In the genomic region with DNA sequence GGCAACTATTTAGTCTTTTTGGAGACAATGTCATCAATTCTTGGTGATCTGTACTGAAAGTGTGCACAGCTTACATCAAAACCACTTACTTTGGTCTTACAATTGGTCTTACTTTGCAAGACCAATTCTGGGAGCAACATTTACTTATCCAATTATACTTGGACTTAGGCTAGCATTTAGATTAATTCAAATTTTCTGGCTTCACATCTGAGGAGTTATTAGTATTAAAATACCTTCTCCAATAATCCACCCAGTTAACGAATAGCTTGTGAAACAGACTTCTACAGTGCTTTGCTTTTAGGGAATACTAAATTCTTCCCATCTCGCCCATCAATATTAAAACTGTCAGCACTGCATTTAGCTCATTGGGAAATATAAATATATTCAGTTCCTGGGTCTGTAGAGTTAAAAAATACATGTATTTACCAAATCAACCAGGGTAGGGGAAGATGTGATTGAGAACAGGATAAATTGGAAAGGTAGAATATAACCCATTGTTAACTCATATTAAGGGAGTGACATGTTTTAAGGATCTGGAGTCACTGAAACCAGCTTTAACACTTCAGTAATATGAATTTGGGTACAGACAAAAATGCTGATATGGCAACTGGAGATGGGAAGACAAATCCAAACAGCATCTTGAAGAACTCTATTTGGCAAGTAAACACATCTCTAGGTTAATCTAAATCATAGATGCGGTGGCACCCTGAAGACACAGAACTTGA, we compare ENCODE assay signal across 20 cellular contexts. TPM values are rescaled to one million over a fixed set of nuclear protein-coding genes. Genes with fewer than 3 reads are reported as not detected.
DNase-seq lines count a peak whose midpoint lies in the region; ATAC-seq and TF ChIP-seq lines count a peak whose summit lies in the region.
"Had no signal": no experiment of that assay in that cellular context is flagged by ENCODE, and none has a peak within 500 bp of the region (broad histone marks: within the 10 kb centered on the region; RNA-seq: fewer than 3 reads in every experiment).

No MANE protein-coding gene starts in this region.

- no peaks in the 10 kb centered on the region for H3K9me2 ChIP-seq in OCI-LY7 (ENCODE audit: insufficient read depth, low read length)

- peaks cover 54% of the 10 kb centered on the region for H4K20me1 ChIP-seq in OCI-LY7 (ENCODE audit: insufficient read depth, low read length)

- H3K36me3 ChIP-seq in psoas muscle (ENCODE audit: insufficient read depth in 1 of 2, low read depth in 1 of 2): peaks cover 9 to 55% of the 10 kb centered on the region in 2 donors
- peaks cover 59% of the 10 kb centered on the region for H3K36me3 ChIP-seq in OCI-LY7 (ENCODE audit: insufficient read depth, low read length)

- CTCF ChIA-PET in activated naive CD4-positive, alpha-beta T cell treated with anti-CD3 and anti-CD28 coated beads for 36 hours (lab: Charles Lee): interaction anchor here (0.6 to 4.7 kb wide), 8 partner anchors 13 to 163 kb away, joined by 3 to 43 read pairs (median 4); no protein-coding TSS in a partner anchor
- CTCF ChIA-PET in HEK293T (lab: Yijun Ruan, JAX): interaction anchor here (1.5 to 7.7 kb wide), 2 partner anchors 105 to 140 kb away, joined by 4 to 84 read pairs; no protein-coding TSS in a partner anchor
- CTCF ChIA-PET in activated CD8-positive, alpha-beta T cell treated with anti-CD3 and anti-CD28 coated beads for 36 hours (lab: Charles Lee): interaction anchor here (0.8 to 12.2 kb wide), 14 partner anchors 9 to 176 kb away, joined by 3 to 177 read pairs (median 6); partner anchors contain the start of genes CUEDC1, SRSF1 and VEZF1
- CTCF ChIA-PET in OCI-LY7 (lab: Charles Lee; ENCODE audit: unreplicated experiment): interaction anchor here (0.9 to 1.7 kb wide), 2 partner anchors 129 to 137 kb away, joined by 3 read pairs; no protein-coding TSS in a partner anchor

- no peak overlapping the region for H3K4me2 ChIP-seq in OCI-LY7 (ENCODE audit: low read length)

- BruUV-seq in OCI-LY7 (replicated peaks; lab: Mats Ljungman, UMichigan): no TSS peak

- H3K27ac ChIP-seq in psoas muscle (peak overlapping the region; percentile 23), OCI-LY7 (ENCODE audit: low read depth, low read length, poor library complexity, severe bottlenecking) (no peak overlapping the region)
- H3K27ac ChIP-seq: right atrium auricular region, upper lobe of right lung had no signal

- H3K4me3 Mint-ChIP-seq in activated naive CD4-positive, alpha-beta T cell treated with anti-CD3 and anti-CD28 coated beads for 36 hours: no peak overlapping the region
- no peak overlapping the region for H3K4me3 Mint-ChIP-seq in activated CD8-positive, alpha-beta T cell treated with anti-CD3 and anti-CD28 coated beads for 36 hours
- no peak overlapping the region for H3K4me3 Mint-ChIP-seq in T-helper 2 cell treated with Interferon-gamma antibody and Interleukin-4, amounts not matched to agents 5 μg/mL and 100 μg/mL, for 36 hours

- no peak overlapping the region for H3K4me3 ChIP-seq in psoas muscle
- no peak overlapping the region for H3K4me3 ChIP-seq in OCI-LY7 (ENCODE audit: low read depth, low read length, poor library complexity, severe bottlenecking)
- H3K4me3 ChIP-seq: right atrium auricular region, upper lobe of right lung had no signal

- peaks cover 23% of the 10 kb centered on the region for H3K36me3 Mint-ChIP-seq in activated naive CD4-positive, alpha-beta T cell treated with anti-CD3 and anti-CD28 coated beads for 36 hours (ENCODE audit: low read depth)
- peaks cover 36% of the 10 kb centered on the region for H3K36me3 Mint-ChIP-seq in activated CD8-positive, alpha-beta T cell treated with anti-CD3 and anti-CD28 coated beads for 36 hours (ENCODE audit: low read depth)
- H3K36me3 Mint-ChIP-seq in T-helper 2 cell treated with Interferon-gamma antibody and Interleukin-4, amounts not matched to agents 5 μg/mL and 100 μg/mL, for 36 hours (ENCODE audit: low read depth): peaks cover 50% of the 10 kb centered on the region

- ATAC-seq in activated CD8-positive, alpha-beta T cell treated with anti-CD3 and anti-CD28 coated beads for 36 hours: no peak
- ATAC-seq in psoas muscle (no peak), GM19397 (IDR thresholded peaks at IDR 0.05; ENCODE audit: unreplicated experiment) (no peak)
- ATAC-seq: Right ventricle myocardium inferior, upper lobe of right lung had no signal

- no peaks in the 10 kb centered on the region for H3K27me3 Mint-ChIP-seq in activated naive CD4-positive, alpha-beta T cell treated with anti-CD3 and anti-CD28 coated beads for 36 hours (ENCODE audit: low read depth)
- H3K27me3 Mint-ChIP-seq in activated CD8-positive, alpha-beta T cell treated with anti-CD3 and anti-CD28 coated beads for 36 hours: no peaks in the 10 kb centered on the region
- H3K27me3 Mint-ChIP-seq in T-helper 2 cell treated with Interferon-gamma antibody and Interleukin-4, amounts not matched to agents 5 μg/mL and 100 μg/mL, for 36 hours (ENCODE audit: low read depth): no peaks in the 10 kb centered on the region

- DNase-seq in activated naive CD4-positive, alpha-beta T cell treated with anti-CD3 and anti-CD28 coated beads for 36 hours: no peak
- DNase-seq in activated naive CD4-positive, alpha-beta T cell treated with Interleukin-2 at 50 U/mL for 16 hours: no peak
- DNase-seq in HEK293T (ENCODE audit: extremely low spot score) (no peak), psoas muscle (no peak), OCI-LY7 (ENCODE audit: low spot score) (no peak)
- DNase-seq in activated CD8-positive, alpha-beta T cell treated with anti-CD3 and anti-CD28 coated beads for 36 hours: no peak
- DNase-seq in T-helper 2 cell treated with Interferon-gamma antibody and Interleukin-4, amounts not matched to agents 5 μg/mL and 100 μg/mL, for 36 hours (ENCODE audit: low spot score): no peak
- DNase-seq: ACHN, activated gamma-delta T cell treated with Interleukin-2 at 50 U/mL for 16 hours, aorta, C1 segment of cervical spinal cord, caudate nucleus, dermis blood vessel endothelial cell, NCI-H1092 treated with DMSO at 0.1 percent for 48 hours, NCI-H1930, NCI-H69, upper lobe of right lung had no signal

- POLR2A ChIA-PET in HEK293T (lab: Yijun Ruan, JAX): interaction anchor here (0.9 to 5.9 kb wide), 6 partner anchors 9 to 147 kb away, joined by 4 to 42 read pairs (median 4); partner anchors contain the start of genes MRPS23, SRSF1 and VEZF1
- POLR2A ChIA-PET in activated CD8-positive, alpha-beta T cell treated with anti-CD3 and anti-CD28 coated beads for 36 hours (lab: Charles Lee): interaction anchor here (0.5 to 12.1 kb wide), 17 partner anchors 6 to 150 kb away, joined by 3 to 230 read pairs (median 4); partner anchors contain the start of genes SRSF1 and VEZF1
- POLR2A ChIA-PET in OCI-LY7 (lab: Charles Lee): interaction anchor here (0.6 to 3.7 kb wide), 6 partner anchors 9 to 133 kb away, joined by 3 to 16 read pairs (median 4); partner anchors contain the start of genes SRSF1 and VEZF1

- intact Hi-C loops in activated naive CD4-positive, alpha-beta T cell treated with anti-CD3 and anti-CD28 coated beads for 36 hours (cut with micrococcal nuclease): loop anchor here (5.0 kb wide), 1 partner anchor 175 kb away; no protein-coding TSS in a partner anchor
- intact Hi-C loops in activated CD8-positive, alpha-beta T cell treated with anti-CD3 and anti-CD28 coated beads for 36 hours (cut with micrococcal nuclease): loop anchor here (5.0 to 10.0 kb wide), 2 partner anchors 118 to 140 kb away; no protein-coding TSS in a partner anchor
- intact Hi-C loops in psoas muscle (cut with DNase I) (loop anchor here (10.0 kb wide), 1 partner anchor 872 kb away; no protein-coding TSS in a partner anchor), OCI-LY7 (cut with micrococcal nuclease; ENCODE audit: unreplicated experiment) (no loop called here)

- H2AFZ ChIP-seq in OCI-LY7 (ENCODE audit: low read length): no peak overlapping the region

- TF ChIP-seq CTCF in activated CD8-positive, alpha-beta T cell treated with anti-CD3 and anti-CD28 coated beads for 36 hours (IDR thresholded peaks at IDR 0.05): no peak
- TF ChIP-seq CTCF in psoas muscle (IDR thresholded peaks at IDR 0.05) (no peak), OCI-LY7 (conservative IDR thresholded peaks at IDR 0.05; ENCODE audit: low read length) (no peak)

- H3K4me1 Mint-ChIP-seq in activated naive CD4-positive, alpha-beta T cell treated with anti-CD3 and anti-CD28 coated beads for 36 hours (ENCODE audit: low read depth): peaks cover 84% of the 10 kb centered on the region
- peaks cover 80% of the 10 kb centered on the region for H3K4me1 Mint-ChIP-seq in activated CD8-positive, alpha-beta T cell treated with anti-CD3 and anti-CD28 coated beads for 36 hours (ENCODE audit: low read depth)
- H3K4me1 Mint-ChIP-seq in T-helper 2 cell treated with Interferon-gamma antibody and Interleukin-4, amounts not matched to agents 5 μg/mL and 100 μg/mL, for 36 hours (ENCODE audit: low read depth): peaks cover 44% of the 10 kb centered on the region

- no peaks in the 10 kb centered on the region for H3K9me3 ChIP-seq in psoas muscle
- H3K9me3 ChIP-seq in OCI-LY7 (ENCODE audit: low read length): no peaks in the 10 kb centered on the region
- H3K9me3 ChIP-seq: right atrium auricular region, upper lobe of right lung had no signal

- no peaks in the 10 kb centered on the region for H3K9me3 Mint-ChIP-seq in activated naive CD4-positive, alpha-beta T cell treated with anti-CD3 and anti-CD28 coated beads for 36 hours
- no peaks in the 10 kb centered on the region for H3K9me3 Mint-ChIP-seq in activated CD8-positive, alpha-beta T cell treated with anti-CD3 and anti-CD28 coated beads for 36 hours
- no peaks in the 10 kb centered on the region for H3K9me3 Mint-ChIP-seq in T-helper 2 cell treated with Interferon-gamma antibody and Interleukin-4, amounts not matched to agents 5 μg/mL and 100 μg/mL, for 36 hours

- peaks cover 37% of the 10 kb centered on the region; the same call in 1 of the 2 replicates for H3K79me2 ChIP-seq in OCI-LY7 (ENCODE audit: insufficient read depth, low read depth, low read length)

- no peaks in the 10 kb centered on the region for H3K27me3 ChIP-seq in psoas muscle (ENCODE audit: insufficient read depth in 3 of 3, low read length in 2 of 3)
- H3K27me3 ChIP-seq: right atrium auricular region, upper lobe of right lung had no signal

- peak overlapping the region; percentile 72 for H3K27ac Mint-ChIP-seq in activated naive CD4-positive, alpha-beta T cell treated with anti-CD3 and anti-CD28 coated beads for 36 hours
- peak overlapping the region; percentile 72 for H3K27ac Mint-ChIP-seq in activated CD8-positive, alpha-beta T cell treated with anti-CD3 and anti-CD28 coated beads for 36 hours
- no peak overlapping the region for H3K27ac Mint-ChIP-seq in T-helper 2 cell treated with Interferon-gamma antibody and Interleukin-4, amounts not matched to agents 5 μg/mL and 100 μg/mL, for 36 hours

- H3K4me1 ChIP-seq in psoas muscle (peaks cover 60% of the 10 kb centered on the region), OCI-LY7 (ENCODE audit: insufficient read depth, low read length, poor library complexity, severe bottlenecking) (peaks cover 53% of the 10 kb centered on the region)

- 74 to 90% (median 79%) methylated on average over 3 of the region's 3 CpGs for WGBS in psoas muscle, 3 donors

RNA-seq across cellular contexts. Expression of gene VEZF1, which starts 9.2 kb away (rescaled TPM):
- total RNA-seq in activated naive CD4-positive, alpha-beta T cell treated with anti-CD3 and anti-CD28 coated beads for 36 hours: 10 to 100 TPM; 21.7 to 22.0 TPM
- 10 to 100 TPM; 17.9 to 19.6 TPM for total RNA-seq in activated CD8-positive, alpha-beta T cell treated with anti-CD3 and anti-CD28 coated beads for 36 hours
- total RNA-seq in psoas muscle (10 to 100 TPM; 45.7 to 92.5 (median 70.7) TPM), OCI-LY7 (2022) (35.4 and 36.4 TPM in 2 replicates)
- polyA plus RNA-seq in psoas muscle: 10 to 100 TPM; 30.6 to 50.5 (median 36.6) TPM
- 19.0 and 22.6 TPM in 2 replicates for total RNA-seq in OCI-LY7 (2014; rRNA removed; shearing (Covaris generic))

RNA-seq across cellular contexts. Expression of gene SRSF1, which starts 9.8 kb away (rescaled TPM):
- total RNA-seq in activated naive CD4-positive, alpha-beta T cell treated with anti-CD3 and anti-CD28 coated beads for 36 hours: 100 to 1,000 TPM; 248 to 257 TPM
- 100 to 1,000 TPM; 333 to 342 TPM for total RNA-seq in activated CD8-positive, alpha-beta T cell treated with anti-CD3 and anti-CD28 coated beads for 36 hours
- total RNA-seq in psoas muscle (100 to 1,000 TPM in 2 of 4 donors, 10 to 100 TPM in 2; 71.2 to 141 (median 100) TPM), OCI-LY7 (2022) (515 and 531 TPM in 2 replicates)
- polyA plus RNA-seq in psoas muscle: 100 to 1,000 TPM in 1 of 3 donors, 10 to 100 TPM in 2; 61.2 to 128 (median 93.7) TPM
- 582 and 677 TPM in 2 replicates for total RNA-seq in OCI-LY7 (2014; rRNA removed; shearing (Covaris generic))

RNA-seq across cellular contexts. Expression of gene CUEDC1, which starts 42.0 kb away (rescaled TPM):
- total RNA-seq in activated naive CD4-positive, alpha-beta T cell treated with anti-CD3 and anti-CD28 coated beads for 36 hours: under 1 TPM; 0.47 to 0.69 TPM
- under 1 TPM; 0.29 to 0.40 TPM for total RNA-seq in activated CD8-positive, alpha-beta T cell treated with anti-CD3 and anti-CD28 coated beads for 36 hours
- total RNA-seq in psoas muscle (10 to 100 TPM; 31.1 to 67.2 (median 47.4) TPM), OCI-LY7 (2022) (0.13 and 0.74 TPM in 2 replicates)
- polyA plus RNA-seq in psoas muscle: 10 to 100 TPM; 28.0 to 56.5 (median 46.4) TPM
- not detected in 2 replicates for total RNA-seq in OCI-LY7 (2014; rRNA removed; shearing (Covaris generic))

Comparison
In these comparisons a context has a peak if more than half of its experiments do, and no peak if none do; other contexts are left out.
1. RNA of gene CUEDC1, which starts 42.0 kb away (total RNA-seq): 31.1 to 67.2 TPM in psoas muscle; 0.13 to 0.74 TPM in OCI-LY7, 0.47 to 0.69 TPM in activated naive CD4-positive, alpha-beta T cell treated with anti-CD3 and anti-CD28 coated beads for 36 hours and 0.29 to 0.40 TPM in activated CD8-positive, alpha-beta T cell treated with anti-CD3 and anti-CD28 coated beads for 36 hours; every median in the first group is over 10 times any median in the second.